Comparison of ENCODE assay signal across 17 cellular contexts in genomic region chr15:90239371-90239770, GRCh38. TPM values are rescaled to one million over a fixed set of nuclear protein-coding genes. Genes with fewer than 3 reads are reported as not detected.
A peak's percentile ranks its signal among the peaks of the same experiment; 100 is the strongest.
DNase-seq lines count a peak whose midpoint lies in the region; ATAC-seq and TF ChIP-seq lines count a peak whose summit lies in the region.
"Had no signal": no experiment of that assay in that cellular context is flagged by ENCODE, and none has a peak within 500 bp of the region (broad histone marks: within the 10 kb centered on the region; RNA-seq: fewer than 3 reads in every experiment).

No MANE protein-coding gene starts in this region.

- no peak overlapping the region for H3K4me3 Mint-ChIP-seq in activated naive CD4-positive, alpha-beta T cell treated with anti-CD3 and anti-CD28 coated beads for 36 hours
- no peak overlapping the region for H3K4me3 Mint-ChIP-seq in activated naive CD8-positive, alpha-beta T cell
- H3K4me3 Mint-ChIP-seq in nephron progenitor cell = no peak overlapping the region
- no peak overlapping the region for H3K4me3 Mint-ChIP-seq in natural killer cell treated with Interleukin-12 subunit alpha and Interleukin-12 subunit beta and Interleukin-15 and Interleukin-18, amount 100 ng/mL, for 72 hours

- TF ChIP-seq CTCF in nephron progenitor cell (IDR thresholded peaks at IDR 0.05) = no peak
- no peak for TF ChIP-seq CTCF in MM.1S (IDR thresholded peaks at IDR 0.05; ENCODE audit: low read length)

- no peaks in the 10 kb centered on the region for H3K36me3 ChIP-seq in MM.1S (replicated peaks; ENCODE audit: insufficient read depth, low read length)

- no peaks in the 10 kb centered on the region for H3K9me2 ChIP-seq in MM.1S (replicated peaks; ENCODE audit: insufficient read depth, low read length)

- CTCF ChIA-PET in activated naive CD4-positive, alpha-beta T cell treated with anti-CD3 and anti-CD28 coated beads for 36 hours (lab: Charles Lee) = no interaction called here

- H3K4me2 ChIP-seq in MM.1S (ENCODE audit: low read depth, low read length) = no peak overlapping the region
- H3K4me2 ChIP-seq: PC-9 had no signal

- H3K9me3 Mint-ChIP-seq in activated naive CD4-positive, alpha-beta T cell treated with anti-CD3 and anti-CD28 coated beads for 36 hours = no peaks in the 10 kb centered on the region
- H3K9me3 Mint-ChIP-seq in activated naive CD8-positive, alpha-beta T cell (ENCODE audit: low read depth) = no peaks in the 10 kb centered on the region
- no peaks in the 10 kb centered on the region for H3K9me3 Mint-ChIP-seq in nephron progenitor cell
- H3K9me3 Mint-ChIP-seq in natural killer cell treated with Interleukin-12 subunit alpha and Interleukin-12 subunit beta and Interleukin-15 and Interleukin-18, amount 100 ng/mL, for 72 hours = no peaks in the 10 kb centered on the region

- no peak overlapping the region for H2AFZ ChIP-seq in MM.1S (ENCODE audit: low read length)
- H2AFZ ChIP-seq: PC-9 had no signal

- H3K79me2 ChIP-seq in MM.1S (ENCODE audit: low read length) = no peaks in the 10 kb centered on the region

- H3F3A ChIP-seq in MM.1S (ENCODE audit: insufficient read depth, low read length) = peaks cover 6% of the 10 kb centered on the region; the same call in 1 of the 2 replicates

- H3K9ac ChIP-seq in MM.1S (ENCODE audit: low read length) = no peak overlapping the region

- H4K20me1 ChIP-seq in MM.1S (ENCODE audit: insufficient read depth, low read length) = no peaks in the 10 kb centered on the region

- DNase-seq in activated naive CD4-positive, alpha-beta T cell treated with anti-CD3 and anti-CD28 coated beads for 36 hours = no peak
- DNase-seq in activated naive CD4-positive, alpha-beta T cell treated with Interleukin-2 at 50 U/mL for 16 hours = no peak
- DNase-seq in MV-4-11 (lab: John Stamatoyannopoulos, UW) = peak; percentile 44
- DNase-seq in nephron progenitor cell = no peak
- no peak for DNase-seq in MM.1S
- DNase-seq in natural killer cell treated with Interleukin-12 subunit alpha and Interleukin-12 subunit beta and Interleukin-15 and Interleukin-18, amount 100 ng/mL, for 72 hours (ENCODE audit: low spot score) = no peak
- DNase-seq: ACHN, NCI-H1436 treated with DMSO at 0.1 percent for 48 hours, NCI-H2081 treated with DMSO at 0.1 percent for 48 hours, NCI-H345, NCI-H69, PC-9 had no signal

- H3K4me3 ChIP-seq in MM.1S (ENCODE audit: low read length) = no peak overlapping the region
- H3K4me3 ChIP-seq: PC-9, SK-N-MC had no signal

- no peaks in the 10 kb centered on the region for H3K4me1 ChIP-seq in MM.1S (ENCODE audit: low read length)

- peak overlapping the region; percentile 24 for H3K27ac Mint-ChIP-seq in activated naive CD4-positive, alpha-beta T cell treated with anti-CD3 and anti-CD28 coated beads for 36 hours
- peak overlapping the region; percentile 29 for H3K27ac Mint-ChIP-seq in activated naive CD8-positive, alpha-beta T cell
- peak overlapping the region; percentile 36 for H3K27ac Mint-ChIP-seq in nephron progenitor cell
- H3K27ac Mint-ChIP-seq in natural killer cell treated with Interleukin-12 subunit alpha and Interleukin-12 subunit beta and Interleukin-15 and Interleukin-18, amount 100 ng/mL, for 72 hours = no peak overlapping the region

- no peaks in the 10 kb centered on the region for H3K27me3 Mint-ChIP-seq in activated naive CD4-positive, alpha-beta T cell treated with anti-CD3 and anti-CD28 coated beads for 36 hours (ENCODE audit: low read depth)
- H3K27me3 Mint-ChIP-seq in activated naive CD8-positive, alpha-beta T cell = no peaks in the 10 kb centered on the region
- no peaks in the 10 kb centered on the region for H3K27me3 Mint-ChIP-seq in nephron progenitor cell (ENCODE audit: low read depth, poor library complexity)
- no peaks in the 10 kb centered on the region for H3K27me3 Mint-ChIP-seq in natural killer cell treated with Interleukin-12 subunit alpha and Interleukin-12 subunit beta and Interleukin-15 and Interleukin-18, amount 100 ng/mL, for 72 hours

- intact Hi-C loops in activated naive CD4-positive, alpha-beta T cell treated with anti-CD3 and anti-CD28 coated beads for 36 hours (cut with micrococcal nuclease) = no loop called here

- H3K36me3 Mint-ChIP-seq in activated naive CD4-positive, alpha-beta T cell treated with anti-CD3 and anti-CD28 coated beads for 36 hours (ENCODE audit: low read depth) = peaks cover 13% of the 10 kb centered on the region
- peaks cover 4% of the 10 kb centered on the region for H3K36me3 Mint-ChIP-seq in activated naive CD8-positive, alpha-beta T cell
- peaks cover 13% of the 10 kb centered on the region for H3K36me3 Mint-ChIP-seq in nephron progenitor cell (ENCODE audit: low read depth)
- no peaks in the 10 kb centered on the region for H3K36me3 Mint-ChIP-seq in natural killer cell treated with Interleukin-12 subunit alpha and Interleukin-12 subunit beta and Interleukin-15 and Interleukin-18, amount 100 ng/mL, for 72 hours

- peaks cover 15% of the 10 kb centered on the region for H3K4me1 Mint-ChIP-seq in activated naive CD4-positive, alpha-beta T cell treated with anti-CD3 and anti-CD28 coated beads for 36 hours (ENCODE audit: low read depth)
- H3K4me1 Mint-ChIP-seq in activated naive CD8-positive, alpha-beta T cell (ENCODE audit: low read depth) = peaks cover 14% of the 10 kb centered on the region
- peaks cover 15% of the 10 kb centered on the region for H3K4me1 Mint-ChIP-seq in nephron progenitor cell
- peaks cover 9 to 15% of the 10 kb centered on the region in 2 donors for H3K4me1 Mint-ChIP-seq in natural killer cell treated with Interleukin-12 subunit alpha and Interleukin-12 subunit beta and Interleukin-15 and Interleukin-18, amount 100 ng/mL, for 72 hours (ENCODE audit: low read depth in 2 of 2)

- no peaks in the 10 kb centered on the region for H3K9me3 ChIP-seq in MM.1S (replicated peaks; ENCODE audit: insufficient read depth, low read length)

- H3K27me3 ChIP-seq in MM.1S (replicated peaks; ENCODE audit: insufficient read depth, low read length) = no peaks in the 10 kb centered on the region

- no peak overlapping the region for H3K27ac ChIP-seq in MM.1S (ENCODE audit: low read length)
- H3K27ac ChIP-seq: PC-9, SK-N-MC had no signal

- no peak for ATAC-seq in HG02588 (IDR thresholded peaks at IDR 0.05; ENCODE audit: unreplicated experiment)
- no peak for ATAC-seq in natural killer cell treated with Interleukin-12 subunit alpha and Interleukin-12 subunit beta and Interleukin-15 and Interleukin-18, amount 100 ng/mL, for 72 hours
- ATAC-seq: Right ventricle myocardium inferior had no signal

RNA-seq across cellular contexts. Expression of gene GDPGP1, which starts 5.4 kb away (rescaled TPM):
- total RNA-seq in activated naive CD4-positive, alpha-beta T cell treated with anti-CD3 and anti-CD28 coated beads for 36 hours = 1 to 10 TPM; 1.5 to 3.6 TPM
- 10 to 100 TPM in 1 of 2 donors, 1 to 10 TPM in 1; 9.6 to 10.0 TPM for total RNA-seq in natural killer cell treated with Interleukin-12 subunit alpha and Interleukin-12 subunit beta and Interleukin-15 and Interleukin-18, amount 100 ng/mL, for 72 hours

RNA-seq across cellular contexts. Expression of gene CIB1, which starts 5.6 kb away (rescaled TPM):
- total RNA-seq in activated naive CD4-positive, alpha-beta T cell treated with anti-CD3 and anti-CD28 coated beads for 36 hours = 100 to 1,000 TPM; 156 to 171 TPM
- 100 to 1,000 TPM in 1 of 2 donors, 10 to 100 TPM in 1; 86.1 to 119 TPM for total RNA-seq in natural killer cell treated with Interleukin-12 subunit alpha and Interleukin-12 subunit beta and Interleukin-15 and Interleukin-18, amount 100 ng/mL, for 72 hours

RNA-seq across cellular contexts. Expression of gene TTLL13, which starts 10.0 kb away (rescaled TPM):
- under 1 TPM; 0.15 to 0.26 TPM for total RNA-seq in activated naive CD4-positive, alpha-beta T cell treated with anti-CD3 and anti-CD28 coated beads for 36 hours
- total RNA-seq in natural killer cell treated with Interleukin-12 subunit alpha and Interleukin-12 subunit beta and Interleukin-15 and Interleukin-18, amount 100 ng/mL, for 72 hours = under 1 TPM in 1 of 2 donors, not detected in 1; 0.36 TPM
- total RNA-seq: H1, Right ventricle myocardium inferior had no signal

RNA-seq across cellular contexts. Expression of gene NGRN, which starts 26.1 kb away (rescaled TPM):
- 10 to 100 TPM; 30.7 to 31.0 TPM for total RNA-seq in activated naive CD4-positive, alpha-beta T cell treated with anti-CD3 and anti-CD28 coated beads for 36 hours
- 10 to 100 TPM; 22.8 to 36.5 TPM for total RNA-seq in natural killer cell treated with Interleukin-12 subunit alpha and Interleukin-12 subunit beta and Interleukin-15 and Interleukin-18, amount 100 ng/mL, for 72 hours

RNA-seq across cellular contexts. Expression of gene SEMA4B, which starts 38.2 kb away (rescaled TPM):
- total RNA-seq in activated naive CD4-positive, alpha-beta T cell treated with anti-CD3 and anti-CD28 coated beads for 36 hours = 1 to 10 TPM; 6.8 to 8.6 TPM
- 1 to 10 TPM; 9.2 to 9.7 TPM for total RNA-seq in natural killer cell treated with Interleukin-12 subunit alpha and Interleukin-12 subunit beta and Interleukin-15 and Interleukin-18, amount 100 ng/mL, for 72 hours

Comparison
In these comparisons a context has a peak if more than half of its experiments do, and no peak if none do; other contexts are left out.
1. H3K27ac Mint-ChIP-seq: peak in activated naive CD4-positive, alpha-beta T cell treated with anti-CD3 and anti-CD28 coated beads for 36 hours (single experiment), activated naive CD8-positive, alpha-beta T cell (single experiment) and nephron progenitor cell (single experiment); none in natural killer cell treated with Interleukin-12 subunit alpha and Interleukin-12 subunit beta and Interleukin-15 and Interleukin-18, amount 100 ng/mL, for 72 hours (0 of 2).